Comparison of ENCODE assay signal across 1 cellular context in genomic region chr7:151366141-151366871, GRCh38.
TF ChIP-seq lines count a peak whose summit lies in the region.

No MANE protein-coding gene starts in this region.

TF ChIP-seq in IMR-90, 13 proteins besides CTCF, POLR2A, EP300 and RAD21:
- no peak for TF ChIP-seq CEBPB (IDR thresholded peaks at IDR 0.05; ENCODE audit: low read depth, low read length)
- TF ChIP-seq CHD1 (IDR thresholded peaks at IDR 0.05; ENCODE audit: low read depth, low read length): no peak
- TF ChIP-seq MAFK (IDR thresholded peaks at IDR 0.05; ENCODE audit: low read depth, low read length): no peak
- TF ChIP-seq, protein P1, sequence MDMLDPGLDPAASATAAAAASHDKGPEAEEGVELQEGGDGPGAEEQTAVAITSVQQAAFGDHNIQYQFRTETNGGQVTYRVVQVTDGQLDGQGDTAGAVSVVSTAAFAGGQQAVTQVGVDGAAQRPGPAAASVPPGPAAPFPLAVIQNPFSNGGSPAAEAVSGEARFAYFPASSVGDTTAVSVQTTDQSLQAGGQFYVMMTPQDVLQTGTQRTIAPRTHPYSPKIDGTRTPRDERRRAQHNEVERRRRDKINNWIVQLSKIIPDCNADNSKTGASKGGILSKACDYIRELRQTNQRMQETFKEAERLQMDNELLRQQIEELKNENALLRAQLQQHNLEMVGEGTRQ (IDR thresholded peaks at IDR 0.05; ENCODE audit: low read depth, low read length): no peak
- no peak for TF ChIP-seq MXI1 (IDR thresholded peaks at IDR 0.05; ENCODE audit: borderline replicate concordance, low read depth, low read length)
- no peak for TF ChIP-seq MAZ (IDR thresholded peaks at IDR 0.05; ENCODE audit: borderline replicate concordance, low read depth, low read length)
- TF ChIP-seq RCOR1 (IDR thresholded peaks at IDR 0.05; ENCODE audit: insufficient replicate concordance, low read length): no peak
- no peak for TF ChIP-seq FOS (IDR thresholded peaks at IDR 0.05; ENCODE audit: low read depth, low read length)
- TF ChIP-seq BHLHE40 (IDR thresholded peaks at IDR 0.05; ENCODE audit: low read depth, low read length): no peak
